18 cellular contexts compared by ENCODE assay signal in genomic region chr10:75468612-75469011, GRCh38. TPM values are rescaled to one million over a fixed set of nuclear protein-coding genes. Genes with fewer than 3 reads are reported as not detected.
A peak's percentile ranks its signal among the peaks of the same experiment; 100 is the strongest.
DNase-seq lines count a peak whose midpoint lies in the region; ATAC-seq and TF ChIP-seq lines count a peak whose summit lies in the region.
"Had no signal": no experiment of that assay in that cellular context is flagged by ENCODE, and none has a peak within 500 bp of the region (broad histone marks: within the 10 kb centered on the region; RNA-seq: fewer than 3 reads in every experiment).

No MANE protein-coding gene starts in this region.

- H3K4me1 Mint-ChIP-seq in activated T-cell treated with anti-CD3 and anti-CD28 coated beads, Interleukin-2, amount 50 U/mL, for 4 hours (ENCODE audit: low read depth) = no peaks in the 10 kb centered on the region
- H3K4me1 Mint-ChIP-seq: activated naive CD8-positive, alpha-beta T cell treated with anti-CD3 and anti-CD28 coated beads for 36 hours; CD4-positive, alpha-beta memory T cell had no signal

- H3K36me3 ChIP-seq in RWPE2 (ENCODE audit: low read depth) (no peaks in the 10 kb centered on the region), sigmoid colon (no peaks in the 10 kb centered on the region)

- no peak overlapping the region for H3K4me3 Mint-ChIP-seq in activated T-cell treated with anti-CD3 and anti-CD28 coated beads, Interleukin-2, amount 50 U/mL, for 4 hours
- H3K4me3 Mint-ChIP-seq: activated CD8-positive, alpha-beta T cell treated with anti-CD3 and anti-CD28 coated beads, Interleukin-2, amount 10 ng/mL, durations not matched to agents 7 days and 5 days; activated naive CD8-positive, alpha-beta T cell treated with anti-CD3 and anti-CD28 coated beads for 36 hours; CD4-positive, alpha-beta memory T cell had no signal

- peaks cover 14% of the 10 kb centered on the region for H3K27me3 Mint-ChIP-seq in activated T-cell treated with anti-CD3 and anti-CD28 coated beads, Interleukin-2, amount 50 U/mL, for 4 hours (ENCODE audit: low read depth)

- WGBS in sigmoid colon, 2 donors = 85 to 89% methylated on average over 7 of the region's 7 CpGs

- no peak for TF ChIP-seq POLR2A in sigmoid colon (IDR thresholded peaks at IDR 0.05)

- peaks cover 22% of the 10 kb centered on the region for H3K4me1 ChIP-seq in RWPE2 (ENCODE audit: insufficient read depth, poor library complexity, severe bottlenecking)
- H3K4me1 ChIP-seq in sigmoid colon = peaks cover 0 to 57% (median 44%) of the 10 kb centered on the region in 4 donors

- no peaks in the 10 kb centered on the region for H3K27me3 ChIP-seq in RWPE2 (ENCODE audit: insufficient read depth, poor library complexity, severe bottlenecking)
- no peaks in the 10 kb centered on the region for H3K27me3 ChIP-seq in sigmoid colon

- no peaks in the 10 kb centered on the region for H3K36me3 Mint-ChIP-seq in activated T-cell treated with anti-CD3 and anti-CD28 coated beads, Interleukin-2, amount 50 U/mL, for 4 hours (ENCODE audit: insufficient read depth)
- H3K36me3 Mint-ChIP-seq: activated naive CD8-positive, alpha-beta T cell treated with anti-CD3 and anti-CD28 coated beads for 36 hours; CD4-positive, alpha-beta memory T cell had no signal

- intact Hi-C loops in left cardiac atrium (cut with DNase I) = no loop called here
- intact Hi-C loops in sigmoid colon (cut with DNase I) = loop anchor here (2.0 kb wide), 1 partner anchor 40 kb away; no protein-coding TSS in a partner anchor

- TF ChIP-seq CTCF in RWPE2 (IDR thresholded peaks at IDR 0.05; ENCODE audit: poor library complexity, severe bottlenecking) (no peak), sigmoid colon (IDR thresholded peaks at IDR 0.05) (no peak)

- H3K4me3 ChIP-seq in RWPE2 (ENCODE audit: severe bottlenecking) = no peak overlapping the region
- H3K4me3 ChIP-seq in sigmoid colon = no peak overlapping the region
- H3K4me3 ChIP-seq: lung had no signal

- H3K9me3 ChIP-seq in RWPE2 (ENCODE audit: severe bottlenecking) = no peaks in the 10 kb centered on the region
- H3K9me3 ChIP-seq in sigmoid colon = no peaks in the 10 kb centered on the region

- H3K9me3 Mint-ChIP-seq in activated T-cell treated with anti-CD3 and anti-CD28 coated beads, Interleukin-2, amount 50 U/mL, for 4 hours = no peaks in the 10 kb centered on the region
- H3K9me3 Mint-ChIP-seq: activated naive CD8-positive, alpha-beta T cell treated with anti-CD3 and anti-CD28 coated beads for 36 hours had no signal

- H3K27ac ChIP-seq in RWPE2 (ENCODE audit: poor library complexity, severe bottlenecking) = peak overlapping the region; percentile 66
- peak overlapping the region; percentile 43 to 62 (median 54) for H3K27ac ChIP-seq in sigmoid colon

- TF ChIP-seq EP300 in sigmoid colon (IDR thresholded peaks at IDR 0.05) = no peak

- ATAC-seq in RWPE2 (ENCODE audit: low read depth) (no peak), left cardiac atrium (peak; percentile 15 to 21)
- ATAC-seq in activated T-cell treated with anti-CD3 and anti-CD28 coated beads, Interleukin-2, amount 50 U/mL, for 4 hours = no peak
- ATAC-seq: activated CD8-positive, alpha-beta T cell treated with anti-CD3 and anti-CD28 coated beads, Interleukin-2, amount 10 ng/mL, durations not matched to agents 7 days and 5 days had no signal

- DNase-seq in GF-D8 (lab: John Stamatoyannopoulos, UW) (peak; percentile 38), RWPE2 (ENCODE audit: low spot score) (no peak), left cardiac atrium (peak; percentile 56), sigmoid colon (peak; percentile 72), retina (no peak), putamen (ENCODE audit: low spot score) (no peak), DMS79 treated with DMSO at 0.1 percent for 48 hours (lab: John Stamatoyannopoulos, UW) (no peak)
- no peak for DNase-seq in activated T-cell treated with anti-CD3 and anti-CD28 coated beads, Interleukin-2, amount 50 U/mL, for 4 hours
- DNase-seq: activated CD8-positive, alpha-beta T cell treated with anti-CD3 and anti-CD28 coated beads, Interleukin-2, amount 10 ng/mL, durations not matched to agents 7 days and 5 days; activated naive CD8-positive, alpha-beta T cell treated with anti-CD3 and anti-CD28 coated beads for 36 hours; activated T-cell treated with anti-CD3 and anti-CD28 coated beads, Interleukin-2, amount 50 U/mL, for 48 hours; CD4-positive, alpha-beta memory T cell; NCI-H1436; NCI-H2171 treated with DMSO at 0.1 percent for 48 hours; NCI-H69; small intestine; stimulated activated CD4-positive, alpha-beta T cell treated with anti-CD3 and anti-CD28 coated beads, Interleukin-4, amount 100 ng/mL, for 24 hours had no signal

RNA-seq across cellular contexts. Expression of gene LRMDA, which starts 37.2 kb away (rescaled TPM):
- 10 to 100 TPM; 40.6 to 57.8 TPM for total RNA-seq in left cardiac atrium
- 10 to 100 TPM in 3 of 4 donors, 1 to 10 TPM in 1; 5.7 to 22.2 (median 13.7) TPM for total RNA-seq in sigmoid colon
- 1 to 10 TPM; 2.8 to 9.0 (median 4.2) TPM for polyA plus RNA-seq in sigmoid colon
- not detected for total RNA-seq in activated T-cell treated with anti-CD3 and anti-CD28 coated beads, Interleukin-2, amount 50 U/mL, for 4 hours
- total RNA-seq: activated CD8-positive, alpha-beta T cell treated with anti-CD3 and anti-CD28 coated beads, Interleukin-2, amount 10 ng/mL, durations not matched to agents 7 days and 5 days; activated naive CD8-positive, alpha-beta T cell treated with anti-CD3 and anti-CD28 coated beads for 36 hours; CD4-positive, alpha-beta memory T cell had no signal
- polyA plus RNA-seq: CD4-positive, alpha-beta memory T cell had no signal

Comparison
In these comparisons a context has a peak if more than half of its experiments do, and no peak if none do; other contexts are left out.
1. DNase-seq: peak in GF-D8 (single experiment), left cardiac atrium (single experiment) and sigmoid colon (single experiment); none in RWPE2 (single experiment), activated T-cell treated with anti-CD3 and anti-CD28 coated beads, Interleukin-2, amount 50 U/mL, for 4 hours (single experiment), retina (single experiment), putamen (single experiment) and DMS79 treated with DMSO at 0.1 percent for 48 hours (single experiment).
2. ATAC-seq: peak in left cardiac atrium (2 of 2); none in RWPE2 (single experiment) and activated T-cell treated with anti-CD3 and anti-CD28 coated beads, Interleukin-2, amount 50 U/mL, for 4 hours (0 of 2).
3. RNA of gene LRMDA, which starts 37.2 kb away (total RNA-seq): 40.6 to 57.8 TPM in left cardiac atrium and 5.7 to 22.2 TPM in sigmoid colon; not detected in activated T-cell treated with anti-CD3 and anti-CD28 coated beads, Interleukin-2, amount 50 U/mL, for 4 hours; every median in the first group is over 4 times any median in the second.